Comparison of ENCODE assay signal across 1 cellular context in genomic region chr10:62056660-62057059, GRCh38.
TF ChIP-seq lines count a peak whose summit lies in the region.

No MANE protein-coding gene starts in this region.

TF ChIP-seq in HepG2, 621 proteins besides CTCF, POLR2A, EP300 and RAD21:
- TF ChIP-seq ZBTB40 (IDR thresholded peaks at IDR 0.05), result peak; percentile 76
- peak; percentile 97 for TF ChIP-seq ZBTB40 (CRISPR knock-in tag; IDR thresholded peaks at IDR 0.05)
- no peak for TF ChIP-seq ZKSCAN8 (CRISPR knock-in tag; IDR thresholded peaks at IDR 0.05; ENCODE audit: borderline replicate concordance)
